ENCODE assay signal across 17 cellular contexts in the genomic region with DNA sequence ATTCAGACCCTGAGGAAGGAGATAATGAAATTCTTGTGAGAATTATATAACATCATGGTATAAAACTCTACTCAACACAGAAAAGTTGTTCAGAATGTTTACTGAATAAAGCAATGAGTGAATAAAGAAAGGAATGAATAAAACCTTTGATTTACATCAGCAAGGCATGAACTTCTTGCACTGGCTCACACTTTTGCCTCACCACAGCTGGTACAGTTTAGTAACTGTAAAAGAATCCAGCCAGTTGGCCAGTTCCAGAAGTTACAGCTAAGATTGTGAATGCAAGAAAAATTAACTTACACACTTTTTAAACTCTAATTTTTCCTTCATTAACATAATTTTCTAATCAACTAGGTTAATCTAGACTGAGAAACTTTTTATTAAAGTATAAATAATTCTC.
"Had no signal": no experiment of that assay in that cellular context is flagged by ENCODE, and none has a peak within 500 bp of the region (broad histone marks: within the 10 kb centered on the region; RNA-seq: fewer than 3 reads in every experiment).

No MANE protein-coding gene starts in this region.

- DNase-seq: activated CD4-positive, alpha-beta T cell treated with anti-CD3 and anti-CD28 coated beads, Interleukin-2, amount 50 U/mL, for 48 hours; activated naive CD4-positive, alpha-beta T cell; activated naive CD8-positive, alpha-beta T cell treated with anti-CD3 and anti-CD28 coated beads for 36 hours; cerebellar nuclear complex; dermis blood vessel endothelial cell; effector memory CD4-positive, alpha-beta T cell; heart left ventricle; kidney glomerular epithelial cell; left ventricle myocardium inferior; mammary epithelial cell; retina; stimulated activated CD4-positive, alpha-beta T cell treated with anti-CD3 and anti-CD28 coated beads, Interleukin-2, amount 100 ng/mL, for 24 hours; T-helper 2 cell; trophoblast cell had no signal

- H3K36me3 ChIP-seq: breast epithelium, esophagus muscularis mucosa, gastroesophageal sphincter, heart left ventricle, left ventricle myocardium inferior had no signal

- H3K4me3 ChIP-seq: breast epithelium, esophagus muscularis mucosa, gastroesophageal sphincter, heart left ventricle, left ventricle myocardium inferior had no signal

- H3K9me3 ChIP-seq: breast epithelium, esophagus muscularis mucosa, gastroesophageal sphincter had no signal

- H3K27me3 ChIP-seq: breast epithelium, esophagus muscularis mucosa, gastroesophageal sphincter, heart left ventricle had no signal

- ATAC-seq: gastroesophageal sphincter, heart left ventricle had no signal
